In genomic region chr7:70659263-70659662, GRCh38 we compare ENCODE assay signal across 13 cellular contexts.
"Had no signal": no experiment of that assay in that cellular context is flagged by ENCODE, and none has a peak within 500 bp of the region (broad histone marks: within the 10 kb centered on the region; RNA-seq: fewer than 3 reads in every experiment).

No MANE protein-coding gene starts in this region.

- H3K27ac ChIP-seq: ascending aorta, dorsolateral prefrontal cortex, gastroesophageal sphincter, neural progenitor cell, ovary had no signal

- H3K4me3 Mint-ChIP-seq: neural progenitor cell had no signal

- H3K27me3 ChIP-seq: ascending aorta, dorsolateral prefrontal cortex, gastroesophageal sphincter, neural progenitor cell, ovary had no signal

- H2AFZ ChIP-seq: neural progenitor cell had no signal

- H3K27ac Mint-ChIP-seq: neural progenitor cell had no signal

- DNase-seq: activated CD4-positive, CD25-positive, alpha-beta regulatory T cell; activated effector memory CD4-positive, alpha-beta T cell treated with anti-CD3 and anti-CD28 coated beads, Interleukin-2, amount 50 U/mL, for 16 hours; dorsolateral prefrontal cortex; kidney; ovary; SHP77 treated with DMSO at 0.1 percent for 48 hours; stimulated activated CD4-positive, alpha-beta T cell treated with anti-CD3 and anti-CD28 coated beads, Interleukin-4, amount 100 ng/mL, for 1 hour; stimulated activated CD8-positive, alpha-beta memory T cell treated with anti-CD3 and anti-CD28 coated beads, Interleukin-4, amount 100 ng/mL, for 48 hours; trophoblast cell had no signal

- H3K9me3 Mint-ChIP-seq: neural progenitor cell had no signal

- FAIRE-seq: bronchial epithelial cell, kidney had no signal

- H3K4me3 ChIP-seq: ascending aorta, dorsolateral prefrontal cortex, gastroesophageal sphincter, neural progenitor cell, ovary had no signal

- H3K36me3 ChIP-seq: ascending aorta, gastroesophageal sphincter, neural progenitor cell, ovary had no signal

- ATAC-seq: gastroesophageal sphincter had no signal

- H3K9ac ChIP-seq: neural progenitor cell had no signal

- H3K9me3 ChIP-seq: ascending aorta, gastroesophageal sphincter, ovary had no signal
